In genomic region chr6:136424901-136425300, GRCh38 we compare ENCODE assay signal across 25 cellular contexts.
"Had no signal": no experiment of that assay in that cellular context is flagged by ENCODE, and none has a peak within 500 bp of the region (broad histone marks: within the 10 kb centered on the region; RNA-seq: fewer than 3 reads in every experiment).

No MANE protein-coding gene starts in this region.

- H3K9me3 Mint-ChIP-seq: naive thymus-derived CD8-positive, alpha-beta T cell; nephron progenitor cell had no signal

- H3K4me3 ChIP-seq: gastroesophageal sphincter, heart left ventricle, hepatocyte, lower lobe of right lung, psoas muscle, right atrium auricular region, smooth muscle cell, transverse colon, upper lobe of right lung, uterus had no signal

- H3K27me3 ChIP-seq: gastroesophageal sphincter, hepatocyte, right atrium auricular region, transverse colon, upper lobe of right lung, uterus had no signal

- DNase-seq: cortex of kidney; effector CD4-positive, alpha-beta T cell; foreskin fibroblast; heart left ventricle; left ventricle myocardium superior; lower lobe of right lung; naive thymus-derived CD8-positive, alpha-beta T cell; nephron progenitor cell; psoas muscle; stimulated activated CD4-positive, alpha-beta T cell treated with anti-CD3 and anti-CD28 coated beads, Interleukin-12 subunit alpha, Interleukin-12 subunit beta, amount 100 ng/mL, for 4 hours; stimulated activated CD4-positive, alpha-beta T cell treated with anti-CD3 and anti-CD28 coated beads, Interleukin-1b, Interleukin-23, amount 100 ng/mL, for 48 hours; stimulated activated CD4-positive, alpha-beta T cell treated with anti-CD3 and anti-CD28 coated beads, Interleukin-4, amount 100 ng/mL, for 1 hour; stimulated activated CD8-positive, alpha-beta memory T cell treated with anti-CD3 and anti-CD28 coated beads, Interleukin-4, amount 100 ng/mL, for 48 hours; stimulated activated naive CD4-positive, alpha-beta T cell; transverse colon; upper lobe of right lung; uterus had no signal

- H3K4me1 Mint-ChIP-seq: naive thymus-derived CD8-positive, alpha-beta T cell had no signal

- H3K9me3 ChIP-seq: gastroesophageal sphincter, heart left ventricle, lower lobe of right lung, psoas muscle, right atrium auricular region, transverse colon, upper lobe of right lung, uterus had no signal

- H3K27ac Mint-ChIP-seq: naive thymus-derived CD8-positive, alpha-beta T cell; nephron progenitor cell had no signal

- H3K4me3 Mint-ChIP-seq: naive thymus-derived CD8-positive, alpha-beta T cell; nephron progenitor cell had no signal

- ATAC-seq: esophagus mucosa; gastroesophageal sphincter; heart left ventricle; left ventricle myocardium superior; lower lobe of right lung; naive thymus-derived CD8-positive, alpha-beta T cell; psoas muscle; sciatic nerve; upper lobe of right lung had no signal

- H3K4me1 ChIP-seq: gastroesophageal sphincter, heart left ventricle, lower lobe of right lung, psoas muscle, right atrium auricular region, upper lobe of right lung, uterus had no signal

- H3K27ac ChIP-seq: epithelial cell of prostate, gastroesophageal sphincter, heart left ventricle, hepatocyte, lower lobe of right lung, psoas muscle, right atrium auricular region, transverse colon, upper lobe of right lung, uterus had no signal

- H3K36me3 ChIP-seq: gastroesophageal sphincter, heart left ventricle, lower lobe of right lung, right atrium auricular region, transverse colon, upper lobe of right lung, uterus had no signal

- H3K36me3 Mint-ChIP-seq: naive thymus-derived CD8-positive, alpha-beta T cell had no signal

- FAIRE-seq: islet of Langerhans had no signal
